ENCODE assay signal across 13 cellular contexts in genomic region chr11:48041877-48042698, GRCh38.
DNase-seq lines count a peak whose midpoint lies in the region; ATAC-seq and TF ChIP-seq lines count a peak whose summit lies in the region.
"Had no signal": no experiment of that assay in that cellular context is flagged by ENCODE, and none has a peak within 500 bp of the region (broad histone marks: within the 10 kb centered on the region; RNA-seq: fewer than 3 reads in every experiment).

No MANE protein-coding gene starts in this region.

- ATAC-seq in CD8-positive, alpha-beta T cell = no peak
- no peak for ATAC-seq in T-cell (replicated peaks in 1 of 4)
- no peak for ATAC-seq in GM21526 (IDR thresholded peaks at IDR 0.05; ENCODE audit: low FRiP score, unreplicated experiment)
- ATAC-seq in HG03442 (IDR thresholded peaks at IDR 0.05; ENCODE audit: unreplicated experiment) = no peak
- no peak for ATAC-seq in foreskin keratinocyte
- ATAC-seq: esophagus mucosa had no signal

- H3K4me3 ChIP-seq in CD8-positive, alpha-beta T cell (ENCODE audit: low read depth, low read length) = no peak overlapping the region
- H3K4me3 ChIP-seq in fibroblast of mammary gland (ENCODE audit: control insufficient read depth, low read depth, low read length) = no peak overlapping the region
- H3K4me3 ChIP-seq in lower leg skin (ENCODE audit: low read depth, poor library complexity, severe bottlenecking) = no peak overlapping the region

- H3K36me3 ChIP-seq in CD8-positive, alpha-beta T cell (ENCODE audit: insufficient read depth, low read length) = no peaks in the 10 kb centered on the region

- DNase-seq in CD8-positive, alpha-beta T cell = no peak
- DNase-seq in T-cell (no peak), fibroblast of mammary gland (ENCODE audit: low read depth) (peak; percentile 42), pons (ENCODE audit: low spot score) (peak; percentile 91), lower leg skin (ENCODE audit: low spot score in 2 of 2) (no peak), foreskin keratinocyte (no peak)
- DNase-seq: activated effector memory CD4-positive, alpha-beta T cell treated with Interleukin-2 at 50 U/mL for 16 hours; COR-L47; NCI-H1436 treated with DMSO at 0.1 percent for 48 hours; retina had no signal

- H3K27me3 ChIP-seq in CD8-positive, alpha-beta T cell (ENCODE audit: insufficient read depth, low read length) = no peaks in the 10 kb centered on the region
- no peaks in the 10 kb centered on the region for H3K27me3 ChIP-seq in foreskin keratinocyte

- no peaks in the 10 kb centered on the region for H3K9me3 ChIP-seq in CD8-positive, alpha-beta T cell (ENCODE audit: low read length)

- H3K4me3 Mint-ChIP-seq in CD8-positive, alpha-beta T cell = no peak overlapping the region
- H3K4me3 Mint-ChIP-seq in T-cell = peak overlapping the region in 1 of 3 donors; percentile 49

- no peak overlapping the region for H3K27ac ChIP-seq in CD8-positive, alpha-beta T cell (ENCODE audit: low read depth, low read length)
- no peak overlapping the region for H3K27ac ChIP-seq in foreskin keratinocyte

- no peaks in the 10 kb centered on the region for H3K27me3 Mint-ChIP-seq in CD8-positive, alpha-beta T cell (ENCODE audit: low read depth)
- no peaks in the 10 kb centered on the region for H3K27me3 Mint-ChIP-seq in T-cell

- peak overlapping the region; percentile 68 for H3K27ac Mint-ChIP-seq in CD8-positive, alpha-beta T cell
- peak overlapping the region; percentile 49 to 84 for H3K27ac Mint-ChIP-seq in T-cell

- no peaks in the 10 kb centered on the region for H3K9me3 Mint-ChIP-seq in CD8-positive, alpha-beta T cell
- no peaks in the 10 kb centered on the region for H3K9me3 Mint-ChIP-seq in T-cell

- H3K36me3 Mint-ChIP-seq in CD8-positive, alpha-beta T cell = peaks cover 5% of the 10 kb centered on the region
- H3K36me3 Mint-ChIP-seq in T-cell = peaks cover 13% of the 10 kb centered on the region

- 80 to 81% methylated on average over 5 of the region's 5 CpGs for WGBS in lower leg skin, 2 donors

- H3K4me1 Mint-ChIP-seq in CD8-positive, alpha-beta T cell (ENCODE audit: low read depth) = peaks cover 47% of the 10 kb centered on the region
- peaks cover 67 to 70% (median 68%) of the 10 kb centered on the region in 3 donors for H3K4me1 Mint-ChIP-seq in T-cell

- H3K4me1 ChIP-seq in CD8-positive, alpha-beta T cell (ENCODE audit: insufficient read depth, low read length) = peaks cover 19% of the 10 kb centered on the region
- H3K4me1 ChIP-seq in foreskin keratinocyte = no peaks in the 10 kb centered on the region

- CTCF ChIA-PET in CD8-positive, alpha-beta T cell (lab: Charles Lee) = interaction anchor here (1.1 kb wide), 1 partner anchor 13 kb away, joined by 5 read pairs; no protein-coding TSS in a partner anchor
- CTCF ChIA-PET in T-cell (lab: Charles Lee) = interaction anchor here (0.6 to 1.1 kb wide), 2 partner anchors 44 to 108 kb away, joined by 3 read pairs; no protein-coding TSS in a partner anchor

- intact Hi-C loops in CD8-positive, alpha-beta T cell (cut with DNase I, micrococcal nuclease) = no loop called here
- intact Hi-C loops in lower leg skin (cut with DNase I; ENCODE audit: low total_unique reads) = no loop called here

- no peak for TF ChIP-seq CTCF in CD8-positive, alpha-beta T cell (IDR thresholded peaks at IDR 0.05)
- no peak for TF ChIP-seq CTCF in fibroblast of mammary gland (conservative IDR thresholded peaks at IDR 0.05; ENCODE audit: control insufficient read depth, insufficient read depth, low read depth, low read length)
- TF ChIP-seq CTCF in lower leg skin (IDR thresholded peaks at IDR 0.05) = no peak
- no peak for TF ChIP-seq CTCF in foreskin keratinocyte (conservative IDR thresholded peaks at IDR 0.05)

- POLR2A ChIA-PET in CD8-positive, alpha-beta T cell (lab: Charles Lee) = no interaction called here
- POLR2A ChIA-PET in T-cell (lab: Charles Lee) = interaction anchor here in 1 of 2 donors (0.7 to 0.9 kb wide), 2 partner anchors 42 to 52 kb away, joined by 3 to 6 read pairs; no protein-coding TSS in a partner anchor

- TF ChIP-seq POLR2A in lower leg skin (IDR thresholded peaks at IDR 0.05) = no peak

Comparison
In these comparisons a context has a peak if more than half of its experiments do, and no peak if none do; other contexts are left out.
1. DNase-seq: peak in fibroblast of mammary gland (single experiment) and pons (single experiment); none in CD8-positive, alpha-beta T cell (0 of 7), T-cell (0 of 34), lower leg skin (0 of 2) and foreskin keratinocyte (0 of 2).